Comparison of ENCODE assay signal across 25 cellular contexts in the genomic region with DNA sequence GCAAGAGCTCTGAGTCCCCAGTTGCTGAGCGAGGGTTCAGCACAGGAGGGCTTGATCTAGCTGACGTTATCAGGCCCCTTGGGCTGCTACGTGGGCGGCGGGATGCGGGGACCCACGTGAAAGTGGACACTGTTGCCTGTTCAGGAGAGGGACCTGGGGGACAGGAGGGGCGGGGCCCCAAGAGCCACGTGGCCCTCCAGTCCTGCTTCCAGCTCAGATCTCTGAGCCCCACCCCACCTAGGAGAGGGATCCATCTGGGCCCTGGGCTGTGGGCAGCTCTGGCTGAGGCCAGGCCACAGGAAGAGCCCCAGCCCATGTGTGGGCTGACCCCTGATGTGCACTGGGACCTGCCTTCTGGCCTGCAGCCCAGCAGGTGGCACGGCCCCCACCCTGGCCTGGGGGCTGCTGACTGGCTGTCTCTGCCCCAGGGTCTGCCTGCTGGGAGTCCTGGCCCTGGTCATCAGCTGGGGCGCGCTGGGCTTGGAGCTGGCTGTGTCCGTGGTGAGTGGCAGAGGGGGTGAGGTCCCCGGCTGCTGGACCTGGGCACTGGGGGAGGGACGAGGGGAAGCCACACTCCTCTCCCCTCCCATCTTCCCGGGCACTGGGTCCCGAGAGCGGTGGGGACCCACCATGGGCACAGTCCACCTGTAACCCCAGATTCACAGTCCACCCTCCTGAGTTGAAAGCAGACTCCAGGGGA. TPM values are rescaled to one million over a fixed set of nuclear protein-coding genes. Genes with fewer than 3 reads are reported as not detected.
"Had no signal": no experiment of that assay in that cellular context is flagged by ENCODE, and none has a peak within 500 bp of the region (broad histone marks: within the 10 kb centered on the region; RNA-seq: fewer than 3 reads in every experiment).

No MANE protein-coding gene starts in this region.

- ATAC-seq: foreskin keratinocyte; heart left ventricle; left colon; left ventricle myocardium superior; naive thymus-derived CD4-positive, alpha-beta T cell; sciatic nerve; stimulated activated memory B cell treated with anti-CD40 and anti-IgM and Interleukin-4, amounts not matched to agents 10 μg/mL and 1 μg/mL and 100 μg/mL, for 72 hours; upper lobe of right lung had no signal

- H3K27ac ChIP-seq: colonic mucosa, foreskin keratinocyte, heart left ventricle, neutrophil, tibial artery, upper lobe of right lung had no signal

- H3K27me3 ChIP-seq: colonic mucosa, foreskin keratinocyte, heart left ventricle, neutrophil, spleen, tibial artery, upper lobe of right lung had no signal

- FAIRE-seq: endothelial cell of umbilical vein had no signal

- DNase-seq: colonic mucosa; effector CD4-positive, alpha-beta T cell; endodermal cell; erythroblast; foreskin keratinocyte; hippocampal formation; left colon; left ventricle myocardium superior; mesendoderm; naive thymus-derived CD4-positive, alpha-beta T cell; nephron progenitor cell; spleen; stimulated activated CD4-positive, alpha-beta T cell treated with anti-CD3 and anti-CD28 coated beads, Interleukin-15, amount 100 ng/mL, for 24 hours; stimulated activated CD4-positive, alpha-beta T cell treated with anti-CD3 and anti-CD28 coated beads, Interleukin-1b, Interleukin-23, amount 100 ng/mL, for 48 hours; stimulated activated CD4-positive, alpha-beta T cell treated with anti-CD3 and anti-CD28 coated beads, Interleukin-4, amount 100 ng/mL, for 24 hours; tibial artery; upper lobe of right lung had no signal

- H3K4me3 ChIP-seq: colonic mucosa, heart left ventricle, lung, spleen, tibial artery, upper lobe of right lung had no signal

- H3K27ac Mint-ChIP-seq: endodermal cell; naive thymus-derived CD4-positive, alpha-beta T cell; nephron progenitor cell; stimulated activated memory B cell treated with anti-CD40 and anti-IgM and Interleukin-4, amounts not matched to agents 10 μg/mL and 1 μg/mL and 100 μg/mL, for 72 hours; stimulated activated naive CD8-positive, alpha-beta T cell treated with anti-CD3 and anti-CD28 coated beads, Interleukin-15, Interleukin-2, amounts not matched to agents 100 ng/mL and 50 ng/mL, for 24 hours had no signal

- H3K4me3 Mint-ChIP-seq: endodermal cell; naive thymus-derived CD4-positive, alpha-beta T cell; nephron progenitor cell; stimulated activated memory B cell treated with anti-CD40 and anti-IgM and Interleukin-4, amounts not matched to agents 10 μg/mL and 1 μg/mL and 100 μg/mL, for 72 hours; stimulated activated naive CD8-positive, alpha-beta T cell treated with anti-CD3 and anti-CD28 coated beads, Interleukin-15, Interleukin-2, amounts not matched to agents 100 ng/mL and 50 ng/mL, for 24 hours had no signal

- H3K27me3 Mint-ChIP-seq: naive thymus-derived CD4-positive, alpha-beta T cell; stimulated activated memory B cell treated with anti-CD40 and anti-IgM and Interleukin-4, amounts not matched to agents 10 μg/mL and 1 μg/mL and 100 μg/mL, for 72 hours; stimulated activated naive CD8-positive, alpha-beta T cell treated with anti-CD3 and anti-CD28 coated beads, Interleukin-15, Interleukin-2, amounts not matched to agents 100 ng/mL and 50 ng/mL, for 24 hours had no signal

- H3K9me3 ChIP-seq: colonic mucosa, heart left ventricle, neutrophil, spleen, tibial artery, upper lobe of right lung had no signal

- H3K4me1 ChIP-seq: colonic mucosa, foreskin keratinocyte had no signal

- H3K36me3 Mint-ChIP-seq: naive thymus-derived CD4-positive, alpha-beta T cell had no signal

- H3K9me3 Mint-ChIP-seq: endodermal cell; naive thymus-derived CD4-positive, alpha-beta T cell; nephron progenitor cell; stimulated activated memory B cell treated with anti-CD40 and anti-IgM and Interleukin-4, amounts not matched to agents 10 μg/mL and 1 μg/mL and 100 μg/mL, for 72 hours; stimulated activated naive CD8-positive, alpha-beta T cell treated with anti-CD3 and anti-CD28 coated beads, Interleukin-15, Interleukin-2, amounts not matched to agents 100 ng/mL and 50 ng/mL, for 24 hours had no signal

- H3K36me3 ChIP-seq: colonic mucosa had no signal

RNA-seq across cellular contexts. Expression of a gene that starts 38.7 kb away (rescaled TPM):
- total RNA-seq: endothelial cell of umbilical vein, foreskin keratinocyte, pulmonary artery endothelial cell had no signal
- polyA plus RNA-seq: endothelial cell of umbilical vein, foreskin keratinocyte had no signal
